ENCODE assay signal across 17 cellular contexts in genomic region chr1:82837261-82837660, GRCh38.
"Had no signal": no experiment of that assay in that cellular context is flagged by ENCODE, and none has a peak within 500 bp of the region (broad histone marks: within the 10 kb centered on the region; RNA-seq: fewer than 3 reads in every experiment).

No MANE protein-coding gene starts in this region.

- H3K36me3 Mint-ChIP-seq: activated CD4-positive, alpha-beta memory T cell treated with anti-CD3 and anti-CD28 coated beads for 36 hours; activated naive CD4-positive, alpha-beta T cell treated with anti-CD3 and anti-CD28 coated beads, Interleukin-2, amount 50 U/mL, for 24 hours; immature natural killer cell had no signal

- ATAC-seq: activated T-cell treated with anti-CD3 and anti-CD28 coated beads, Interleukin-2, amount 50 U/mL, for 4 hours; pancreas; upper lobe of right lung had no signal

- H3K9me3 Mint-ChIP-seq: activated CD4-positive, alpha-beta memory T cell treated with anti-CD3 and anti-CD28 coated beads for 36 hours; activated naive CD4-positive, alpha-beta T cell treated with anti-CD3 and anti-CD28 coated beads, Interleukin-2, amount 50 U/mL, for 24 hours; activated T-cell treated with anti-CD3 and anti-CD28 coated beads, Interleukin-2, amount 50 U/mL, for 4 hours had no signal

- H3K27ac ChIP-seq: heart left ventricle, pancreas, sigmoid colon, thoracic aorta, upper lobe of right lung, VCaP had no signal

- H3K4me3 ChIP-seq: heart left ventricle, pancreas, sigmoid colon, upper lobe of right lung had no signal

- H3K9me3 ChIP-seq: heart left ventricle, pancreas, sigmoid colon, thoracic aorta, upper lobe of right lung had no signal

- FAIRE-seq: pancreas had no signal

- H3K4me3 Mint-ChIP-seq: activated CD4-positive, alpha-beta memory T cell treated with anti-CD3 and anti-CD28 coated beads for 36 hours; activated naive CD4-positive, alpha-beta T cell treated with anti-CD3 and anti-CD28 coated beads, Interleukin-2, amount 50 U/mL, for 24 hours; activated T-cell treated with anti-CD3 and anti-CD28 coated beads, Interleukin-2, amount 50 U/mL, for 4 hours; dendritic cell treated with granulocyte-macrophage colony-stimulating factor and Interleukin-4, amounts not matched to agents 40 ng/mL and 50 ng/mL, for 4 days; immature natural killer cell; neural crest cell had no signal

- H3K4me1 Mint-ChIP-seq: activated naive CD4-positive, alpha-beta T cell treated with anti-CD3 and anti-CD28 coated beads, Interleukin-2, amount 50 U/mL, for 24 hours; immature natural killer cell had no signal

- H3K36me3 ChIP-seq: heart left ventricle, pancreas, sigmoid colon, thoracic aorta, upper lobe of right lung had no signal

- H3K27ac Mint-ChIP-seq: activated CD4-positive, alpha-beta memory T cell treated with anti-CD3 and anti-CD28 coated beads for 36 hours; activated naive CD4-positive, alpha-beta T cell treated with anti-CD3 and anti-CD28 coated beads, Interleukin-2, amount 50 U/mL, for 24 hours; dendritic cell treated with granulocyte-macrophage colony-stimulating factor and Interleukin-4, amounts not matched to agents 40 ng/mL and 50 ng/mL, for 4 days; immature natural killer cell had no signal

- H3K27me3 Mint-ChIP-seq: dendritic cell treated with granulocyte-macrophage colony-stimulating factor and Interleukin-4, amounts not matched to agents 40 ng/mL and 50 ng/mL, for 4 days had no signal

- DNase-seq: activated CD4-positive, alpha-beta memory T cell treated with anti-CD3 and anti-CD28 coated beads for 36 hours; activated CD4-positive, alpha-beta T cell treated with anti-CD3 and anti-CD28 coated beads for 1 hour; activated effector memory CD4-positive, alpha-beta T cell treated with Interleukin-2 at 50 U/mL for 16 hours; activated T-cell treated with anti-CD3 and anti-CD28 coated beads, Interleukin-2, amount 50 U/mL, for 4 hours; effector memory CD4-positive, alpha-beta T cell; foreskin melanocyte; heart left ventricle; immature natural killer cell; pancreas; sigmoid colon; stimulated activated CD4-positive, alpha-beta T cell treated with anti-CD3 and anti-CD28 coated beads, Interleukin-2, amount 100 ng/mL, for 24 hours; upper lobe of right lung had no signal

- H3K27me3 ChIP-seq: heart left ventricle, pancreas, sigmoid colon, upper lobe of right lung had no signal

- H3K4me1 ChIP-seq: pancreas, sigmoid colon, upper lobe of right lung had no signal
